ENCODE assay signal across 8 cellular contexts in the genomic region with DNA sequence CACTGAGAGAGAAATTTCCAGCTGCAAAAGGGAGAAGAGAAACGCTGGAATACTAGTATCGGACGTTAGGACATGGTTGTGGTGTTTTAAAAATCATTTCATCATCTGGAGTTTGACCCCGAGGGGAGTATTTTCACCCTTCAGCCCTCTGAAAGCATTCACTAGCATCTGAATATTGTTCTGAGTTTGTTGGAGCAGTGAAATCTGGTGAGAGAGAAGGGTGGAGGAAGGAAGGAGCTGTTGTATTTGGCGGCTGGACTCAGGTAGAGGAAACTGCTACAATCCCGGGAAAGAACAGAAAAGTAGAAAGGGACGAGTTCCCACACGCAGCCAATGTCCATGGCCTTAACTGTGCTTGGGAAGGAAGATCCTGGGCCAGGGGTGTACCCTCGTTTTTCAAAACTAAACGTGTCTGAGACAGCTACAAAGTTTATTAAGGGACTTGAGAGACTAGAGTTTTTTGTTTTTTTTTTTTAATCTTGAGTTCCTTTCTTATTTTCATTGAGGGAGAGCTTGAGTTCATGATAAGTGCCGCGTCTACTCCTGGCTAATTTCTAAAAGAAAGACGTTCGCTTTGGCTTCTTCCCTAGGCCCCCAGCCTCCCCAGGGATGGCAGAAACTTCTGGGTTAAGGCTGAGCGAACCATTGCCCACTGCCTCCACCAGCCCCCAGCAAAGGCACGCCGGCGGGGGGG. TPM values are rescaled to one million over a fixed set of nuclear protein-coding genes. Genes with fewer than 3 reads are reported as not detected.
DNase-seq lines count a peak whose midpoint lies in the region; ATAC-seq, FAIRE-seq and TF ChIP-seq lines count a peak whose summit lies in the region.

No MANE protein-coding gene starts in this region.

- H3K9me3 Mint-ChIP-seq in endothelial cell (ENCODE audit: unreplicated experiment) = no peaks in the 10 kb centered on the region
- no peaks in the 10 kb centered on the region for H3K9me3 Mint-ChIP-seq in naive B cell

- no peak for DNase-seq in endothelial cell (ENCODE audit: low spot score)
- peak; percentile 3 for DNase-seq in naive B cell
- no peak for DNase-seq in urothelium cell line (ENCODE audit: low spot score)
- no peak for DNase-seq in NCI-H2081 (lab: John Stamatoyannopoulos, UW)
- no peak for DNase-seq in amniotic stem cell (lab: John Stamatoyannopoulos, UW)

- peak; percentile 6 for ATAC-seq in SK-N-SH treated with all-trans-retinoic acid at 6 μM for 48 hours
- no peak for ATAC-seq in naive B cell (ENCODE audit: low read depth in 2 of 2)

- peaks cover 56% of the 10 kb centered on the region for H3K4me1 Mint-ChIP-seq in endothelial cell (ENCODE audit: unreplicated experiment)
- H3K4me1 Mint-ChIP-seq in naive B cell = peaks cover 61 to 75% (median 73%) of the 10 kb centered on the region in 3 donors

- H3K27me3 Mint-ChIP-seq in endothelial cell (ENCODE audit: unreplicated experiment) (peaks cover 6% of the 10 kb centered on the region), naive B cell (no peaks in the 10 kb centered on the region)

- H3K36me3 Mint-ChIP-seq in endothelial cell (ENCODE audit: low read depth, unreplicated experiment) (peaks cover 27% of the 10 kb centered on the region), naive B cell (peaks cover 24 to 36% of the 10 kb centered on the region in 2 donors)

- peak overlapping the region; percentile 100 for H3K27ac ChIP-seq in 22Rv1

- peak overlapping the region; percentile 81 for H3K4me3 ChIP-seq in GM12875 (ENCODE audit: low read depth, low read length)

- TF ChIP-seq CTCF in 22Rv1 (IDR thresholded peaks at IDR 0.05) = no peak
- no peak for TF ChIP-seq CTCF in GM12875 (IDR thresholded peaks at IDR 0.05; ENCODE audit: borderline replicate concordance, insufficient read depth, low read depth, low read length)
- no peak for TF ChIP-seq CTCF in endothelial cell (IDR thresholded peaks at IDR 0.05; ENCODE audit: unreplicated experiment)

- peak overlapping the region; percentile 89 for H3K27ac Mint-ChIP-seq in endothelial cell (ENCODE audit: unreplicated experiment)
- peak overlapping the region; percentile 95 to 98 (median 98) for H3K27ac Mint-ChIP-seq in naive B cell

- H3K4me3 Mint-ChIP-seq in endothelial cell (ENCODE audit: unreplicated experiment) (peak overlapping the region; percentile 80), naive B cell (peak overlapping the region; percentile 83 to 99 (median 93))

- no peak for FAIRE-seq in urothelium cell line (lab: Jason Lieb, UNC)

TF ChIP-seq in SK-N-SH treated with all-trans-retinoic acid at 6 μM for 48 hours, 23 proteins besides CTCF, POLR2A, EP300 and RAD21:
- TF ChIP-seq TOX (CRISPR knock-in tag; IDR thresholded peaks at IDR 0.05; ENCODE audit: borderline replicate concordance) (no peak), ESRRG (CRISPR knock-in tag; IDR thresholded peaks at IDR 0.05) (no peak), BACH2 (CRISPR knock-in tag; IDR thresholded peaks at IDR 0.05; ENCODE audit: borderline replicate concordance) (no peak), ISL1 (CRISPR knock-in tag; IDR thresholded peaks at IDR 0.05) (no peak), CSDC2 (CRISPR knock-in tag; IDR thresholded peaks at IDR 0.05) (no peak), ZNF70 (CRISPR knock-in tag; IDR thresholded peaks at IDR 0.05) (no peak), GLIS3 (CRISPR knock-in tag; IDR thresholded peaks at IDR 0.05) (no peak), OSR1 (CRISPR knock-in tag; IDR thresholded peaks at IDR 0.05) (no peak), ARNTL (CRISPR knock-in tag; IDR thresholded peaks at IDR 0.05; ENCODE audit: borderline replicate concordance, low read depth) (no peak), ZC3H10 (CRISPR knock-in tag; IDR thresholded peaks at IDR 0.05) (no peak), PPARA (CRISPR knock-in tag; IDR thresholded peaks at IDR 0.05; ENCODE audit: borderline replicate concordance) (no peak), RARB (CRISPR knock-in tag; IDR thresholded peaks at IDR 0.05) (no peak), ZFP3 (CRISPR knock-in tag; IDR thresholded peaks at IDR 0.05) (no peak), SNAI2 (CRISPR knock-in tag; IDR thresholded peaks at IDR 0.05) (no peak)
- TF ChIP-seq, protein P1, sequence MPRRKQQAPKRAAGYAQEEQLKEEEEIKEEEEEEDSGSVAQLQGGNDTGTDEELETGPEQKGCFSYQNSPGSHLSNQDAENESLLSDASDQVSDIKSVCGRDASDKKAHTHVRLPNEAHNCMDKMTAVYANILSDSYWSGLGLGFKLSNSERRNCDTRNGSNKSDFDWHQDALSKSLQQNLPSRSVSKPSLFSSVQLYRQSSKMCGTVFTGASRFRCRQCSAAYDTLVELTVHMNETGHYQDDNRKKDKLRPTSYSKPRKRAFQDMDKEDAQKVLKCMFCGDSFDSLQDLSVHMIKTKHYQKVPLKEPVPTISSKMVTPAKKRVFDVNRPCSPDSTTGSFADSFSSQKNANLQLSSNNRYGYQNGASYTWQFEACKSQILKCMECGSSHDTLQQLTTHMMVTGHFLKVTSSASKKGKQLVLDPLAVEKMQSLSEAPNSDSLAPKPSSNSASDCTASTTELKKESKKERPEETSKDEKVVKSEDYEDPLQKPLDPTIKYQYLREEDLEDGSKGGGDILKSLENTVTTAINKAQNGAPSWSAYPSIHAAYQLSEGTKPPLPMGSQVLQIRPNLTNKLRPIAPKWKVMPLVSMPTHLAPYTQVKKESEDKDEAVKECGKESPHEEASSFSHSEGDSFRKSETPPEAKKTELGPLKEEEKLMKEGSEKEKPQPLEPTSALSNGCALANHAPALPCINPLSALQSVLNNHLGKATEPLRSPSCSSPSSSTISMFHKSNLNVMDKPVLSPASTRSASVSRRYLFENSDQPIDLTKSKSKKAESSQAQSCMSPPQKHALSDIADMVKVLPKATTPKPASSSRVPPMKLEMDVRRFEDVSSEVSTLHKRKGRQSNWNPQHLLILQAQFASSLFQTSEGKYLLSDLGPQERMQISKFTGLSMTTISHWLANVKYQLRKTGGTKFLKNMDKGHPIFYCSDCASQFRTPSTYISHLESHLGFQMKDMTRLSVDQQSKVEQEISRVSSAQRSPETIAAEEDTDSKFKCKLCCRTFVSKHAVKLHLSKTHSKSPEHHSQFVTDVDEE (CRISPR knock-in tag; IDR thresholded peaks at IDR 0.05) = no peak
- TF ChIP-seq, protein P2, sequence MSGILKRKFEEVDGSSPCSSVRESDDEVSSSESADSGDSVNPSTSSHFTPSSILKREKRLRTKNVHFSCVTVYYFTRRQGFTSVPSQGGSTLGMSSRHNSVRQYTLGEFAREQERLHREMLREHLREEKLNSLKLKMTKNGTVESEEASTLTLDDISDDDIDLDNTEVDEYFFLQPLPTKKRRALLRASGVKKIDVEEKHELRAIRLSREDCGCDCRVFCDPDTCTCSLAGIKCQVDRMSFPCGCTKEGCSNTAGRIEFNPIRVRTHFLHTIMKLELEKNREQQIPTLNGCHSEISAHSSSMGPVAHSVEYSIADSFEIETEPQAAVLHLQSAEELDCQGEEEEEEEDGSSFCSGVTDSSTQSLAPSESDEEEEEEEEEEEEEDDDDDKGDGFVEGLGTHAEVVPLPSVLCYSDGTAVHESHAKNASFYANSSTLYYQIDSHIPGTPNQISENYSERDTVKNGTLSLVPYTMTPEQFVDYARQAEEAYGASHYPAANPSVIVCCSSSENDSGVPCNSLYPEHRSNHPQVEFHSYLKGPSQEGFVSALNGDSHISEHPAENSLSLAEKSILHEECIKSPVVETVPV (CRISPR knock-in tag; IDR thresholded peaks at IDR 0.05) = no peak
- TF ChIP-seq, protein P3, sequence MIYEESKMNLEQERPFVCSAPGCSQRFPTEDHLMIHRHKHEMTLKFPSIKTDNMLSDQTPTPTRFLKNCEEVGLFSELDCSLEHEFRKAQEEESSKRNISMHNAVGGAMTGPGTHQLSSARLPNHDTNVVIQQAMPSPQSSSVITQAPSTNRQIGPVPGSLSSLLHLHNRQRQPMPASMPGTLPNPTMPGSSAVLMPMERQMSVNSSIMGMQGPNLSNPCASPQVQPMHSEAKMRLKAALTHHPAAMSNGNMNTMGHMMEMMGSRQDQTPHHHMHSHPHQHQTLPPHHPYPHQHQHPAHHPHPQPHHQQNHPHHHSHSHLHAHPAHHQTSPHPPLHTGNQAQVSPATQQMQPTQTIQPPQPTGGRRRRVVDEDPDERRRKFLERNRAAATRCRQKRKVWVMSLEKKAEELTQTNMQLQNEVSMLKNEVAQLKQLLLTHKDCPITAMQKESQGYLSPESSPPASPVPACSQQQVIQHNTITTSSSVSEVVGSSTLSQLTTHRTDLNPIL (CRISPR knock-in tag; IDR thresholded peaks at IDR 0.05; ENCODE audit: low read depth) = no peak
- TF ChIP-seq, protein P4, sequence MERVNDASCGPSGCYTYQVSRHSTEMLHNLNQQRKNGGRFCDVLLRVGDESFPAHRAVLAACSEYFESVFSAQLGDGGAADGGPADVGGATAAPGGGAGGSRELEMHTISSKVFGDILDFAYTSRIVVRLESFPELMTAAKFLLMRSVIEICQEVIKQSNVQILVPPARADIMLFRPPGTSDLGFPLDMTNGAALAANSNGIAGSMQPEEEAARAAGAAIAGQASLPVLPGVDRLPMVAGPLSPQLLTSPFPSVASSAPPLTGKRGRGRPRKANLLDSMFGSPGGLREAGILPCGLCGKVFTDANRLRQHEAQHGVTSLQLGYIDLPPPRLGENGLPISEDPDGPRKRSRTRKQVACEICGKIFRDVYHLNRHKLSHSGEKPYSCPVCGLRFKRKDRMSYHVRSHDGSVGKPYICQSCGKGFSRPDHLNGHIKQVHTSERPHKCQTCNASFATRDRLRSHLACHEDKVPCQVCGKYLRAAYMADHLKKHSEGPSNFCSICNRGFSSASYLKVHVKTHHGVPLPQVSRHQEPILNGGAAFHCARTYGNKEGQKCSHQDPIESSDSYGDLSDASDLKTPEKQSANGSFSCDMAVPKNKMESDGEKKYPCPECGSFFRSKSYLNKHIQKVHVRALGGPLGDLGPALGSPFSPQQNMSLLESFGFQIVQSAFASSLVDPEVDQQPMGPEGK (CRISPR knock-in tag; IDR thresholded peaks at IDR 0.05; ENCODE audit: borderline replicate concordance) = no peak

RNA-seq across cellular contexts. Expression of a gene that starts 0.9 kb away (rescaled TPM):
- 34.6 TPM for total RNA-seq in endothelial cell (ENCODE audit: unreplicated experiment)
- 10 to 100 TPM in 4 of 6 donors, 1 to 10 TPM in 2; 4.7 to 26.8 (median 14.5) TPM for polyA plus RNA-seq in naive B cell (ENCODE audit: low read depth in 6 of 6)

RNA-seq across cellular contexts. Expression of a gene that starts 20.3 kb away (rescaled TPM):
- 4.0 TPM for total RNA-seq in endothelial cell (ENCODE audit: unreplicated experiment)
- under 1 TPM in 3 of 6 donors, not detected in 3; 0.16 to 0.52 (median 0.30) TPM for polyA plus RNA-seq in naive B cell (ENCODE audit: low read depth in 6 of 6)
